15 cellular contexts compared by ENCODE assay signal in the genomic region with DNA sequence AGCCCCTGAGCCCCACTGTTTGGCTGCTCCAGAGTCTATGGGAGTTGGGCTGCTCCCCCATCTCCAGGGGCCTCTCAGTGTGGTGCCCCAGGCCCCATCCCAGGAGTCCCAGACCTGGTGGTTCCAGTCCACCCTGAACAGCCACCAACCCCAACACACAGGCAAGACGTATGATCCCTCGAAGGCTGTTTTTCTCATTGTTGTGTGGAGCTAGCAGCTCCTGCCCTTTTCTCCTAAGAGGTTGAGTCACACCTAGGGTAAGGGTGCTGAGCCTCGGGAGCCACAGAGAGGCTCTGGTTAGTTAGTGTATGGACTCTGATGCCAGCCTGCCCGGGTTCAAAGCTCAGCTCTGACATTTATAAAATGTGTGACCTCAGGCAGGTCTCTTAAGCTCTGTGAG. TPM values are rescaled to one million over a fixed set of nuclear protein-coding genes. Genes with fewer than 3 reads are reported as not detected.
DNase-seq lines count a peak whose midpoint lies in the region; ATAC-seq, FAIRE-seq and TF ChIP-seq lines count a peak whose summit lies in the region.
"Had no signal": no experiment of that assay in that cellular context is flagged by ENCODE, and none has a peak within 500 bp of the region (broad histone marks: within the 10 kb centered on the region; RNA-seq: fewer than 3 reads in every experiment).

No MANE protein-coding gene starts in this region.

- H3K9me3 ChIP-seq in gastroesophageal sphincter (no peaks in the 10 kb centered on the region), sigmoid colon (no peaks in the 10 kb centered on the region), pancreas (no peaks in the 10 kb centered on the region)

- peak; percentile 36 for DNase-seq in AG10803 (ENCODE audit: low read depth)
- no peak for DNase-seq in RWPE1 (ENCODE audit: low spot score)
- DNase-seq in sigmoid colon: no peak
- DNase-seq in pancreas: no peak
- DNase-seq in cerebellar cortex (ENCODE audit: low spot score): no peak
- DNase-seq in AG20443 (ENCODE audit: low spot score): no peak
- no peak for DNase-seq in activated CD4-positive, alpha-beta T cell treated with anti-CD3 and anti-CD28 coated beads, Interleukin-2, amount 50 U/mL, for 48 hours
- DNase-seq: activated CD4-positive, alpha-beta T cell treated with anti-CD3 and anti-CD28 coated beads for 1 hour; activated T-cell treated with anti-CD3 and anti-CD28 coated beads for 4 hours; DND-41; dorsolateral prefrontal cortex; Kasumi-1; NCI-H2107; SW 1271 had no signal

- no peaks in the 10 kb centered on the region for H3K27me3 ChIP-seq in gastroesophageal sphincter
- no peaks in the 10 kb centered on the region for H3K27me3 ChIP-seq in sigmoid colon
- no peaks in the 10 kb centered on the region for H3K27me3 ChIP-seq in pancreas

- TF ChIP-seq EP300 in gastroesophageal sphincter (IDR thresholded peaks at IDR 0.05) (no peak), sigmoid colon (IDR thresholded peaks at IDR 0.05) (no peak)

- POLR2A ChIA-PET in RWPE1 (lab: Yijun Ruan, JAX; ENCODE audit: low non-redundant PET): no interaction called here

- H3K27ac ChIP-seq in RWPE1 (peak overlapping the region; percentile 66), gastroesophageal sphincter (peak overlapping the region; percentile 64 to 92 (median 88)), sigmoid colon (peak overlapping the region; percentile 79 to 89 (median 84)), pancreas (no peak overlapping the region)

- no peak for FAIRE-seq in pancreas (lab: Jason Lieb, UNC)

- H3K36me3 ChIP-seq in gastroesophageal sphincter: peaks cover 0 to 28% of the 10 kb centered on the region in 2 donors
- peaks cover 0 to 19% (median 0%) of the 10 kb centered on the region in 4 donors for H3K36me3 ChIP-seq in sigmoid colon
- H3K36me3 ChIP-seq in pancreas: no peaks in the 10 kb centered on the region

- intact Hi-C loops in sigmoid colon (cut with DNase I) (loop anchor here (5.0 kb wide), 1 partner anchor 232 kb away; no protein-coding TSS in a partner anchor), pancreas (cut with DNase I) (loop anchor here in 2 of 3 donors (5.0 kb wide), 2 partner anchors 107 to 282 kb away; no protein-coding TSS in a partner anchor)

- TF ChIP-seq CTCF in AG10803 (conservative IDR thresholded peaks at IDR 0.05; ENCODE audit: low read length) (no peak), RWPE1 (conservative IDR thresholded peaks at IDR 0.05; ENCODE audit: low read depth) (no peak), gastroesophageal sphincter (IDR thresholded peaks at IDR 0.05) (no peak), sigmoid colon (IDR thresholded peaks at IDR 0.05) (no peak), pancreas (IDR thresholded peaks at IDR 0.05) (no peak)

- WGBS in gastroesophageal sphincter (ENCODE audit: low coverage in 1 of 2), 2 donors: 49 to 100% methylated on average over 2 to 3 of the region's 4 CpGs
- 67 to 78% methylated on average over 4 of the region's 4 CpGs for WGBS in sigmoid colon, 2 donors
- WGBS in pancreas, 2 donors: 72 to 83% methylated on average over 4 of the region's 4 CpGs

- CTCF ChIA-PET in RWPE1 (lab: Yijun Ruan, JAX): interaction anchor here (0.6 kb wide), 1 partner anchor 415 kb away, joined by 3 read pairs; no protein-coding TSS in a partner anchor

- H3K4me3 ChIP-seq in AG10803 (ENCODE audit: low read length): no peak overlapping the region
- no peak overlapping the region for H3K4me3 ChIP-seq in gastroesophageal sphincter
- no peak overlapping the region for H3K4me3 ChIP-seq in sigmoid colon
- no peak overlapping the region for H3K4me3 ChIP-seq in pancreas
- H3K4me3 ChIP-seq: dorsolateral prefrontal cortex had no signal

- no peak for TF ChIP-seq POLR2A in gastroesophageal sphincter (IDR thresholded peaks at IDR 0.05)
- no peak for TF ChIP-seq POLR2A in sigmoid colon (IDR thresholded peaks at IDR 0.05)

- no peak for ATAC-seq in gastroesophageal sphincter
- ATAC-seq in pancreas: no peak

- H3K4me1 ChIP-seq in gastroesophageal sphincter (peaks cover 10 to 71% (median 55%) of the 10 kb centered on the region in 3 donors), sigmoid colon (peaks cover 0 to 67% (median 66%) of the 10 kb centered on the region in 4 donors), pancreas (peaks cover 0 to 10% (median 0%) of the 10 kb centered on the region in 3 donors)

RNA-seq across cellular contexts. Expression of a gene that starts 47.1 kb away (rescaled TPM):
- total RNA-seq in gastroesophageal sphincter: 100 to 1,000 TPM; 241 to 597 (median 382) TPM
- total RNA-seq in sigmoid colon: 100 to 1,000 TPM; 123 to 230 (median 205) TPM
- 10 to 100 TPM in 2 of 3 donors, 1 to 10 TPM in 1; 9.0 to 43.6 (median 33.0) TPM for polyA plus RNA-seq in sigmoid colon
- total RNA-seq in pancreas: 100 to 1,000 TPM in 1 of 6 donors, 10 to 100 TPM in 5; 12.0 to 114 (median 44.5) TPM
- polyA plus RNA-seq in pancreas: 10 to 100 TPM; 12.0 to 14.8 TPM

Comparison
In these comparisons a context has a peak if more than half of its experiments do, and no peak if none do; other contexts are left out.
1. H3K27ac ChIP-seq: peak in RWPE1 (single experiment), gastroesophageal sphincter (4 of 4) and sigmoid colon (4 of 4); none in pancreas (0 of 4).